18 cellular contexts compared by ENCODE assay signal in genomic region chr12:103348935-103349334, GRCh38.
DNase-seq lines count a peak whose midpoint lies in the region; ATAC-seq, FAIRE-seq and TF ChIP-seq lines count a peak whose summit lies in the region.
"Had no signal": no experiment of that assay in that cellular context is flagged by ENCODE, and none has a peak within 500 bp of the region (broad histone marks: within the 10 kb centered on the region; RNA-seq: fewer than 3 reads in every experiment).

No MANE protein-coding gene starts in this region.

- no peak overlapping the region for H3K4me2 ChIP-seq in DND-41 (ENCODE audit: insufficient read depth, low read length)
- H3K4me2 ChIP-seq: BLaER1 treated with 17β-estradiol and CSF1 and Interleukin-3, amounts not matched to agents 10 nM and 100 nM had no signal

- H3K27me3 Mint-ChIP-seq in activated T-cell treated with anti-CD3 and anti-CD28 coated beads, Interleukin-2, amount 50 U/mL, for 72 hours (ENCODE audit: low read depth): no peaks in the 10 kb centered on the region
- H3K27me3 Mint-ChIP-seq in activated T-cell treated with anti-CD3 and anti-CD28 coated beads, Interleukin-2, amount 50 U/mL, for 4 hours (ENCODE audit: low read depth): no peaks in the 10 kb centered on the region
- no peaks in the 10 kb centered on the region for H3K27me3 Mint-ChIP-seq in T-helper 17 cell

- ATAC-seq in activated T-cell treated with anti-CD3 and anti-CD28 coated beads, Interleukin-2, amount 50 U/mL, for 72 hours (replicated peaks in 1 of 2): peak in 1 of 2 donors; percentile 33
- ATAC-seq in activated T-cell treated with anti-CD3 and anti-CD28 coated beads, Interleukin-2, amount 50 U/mL, for 4 hours: no peak
- ATAC-seq in DND-41 (ENCODE audit: insufficient read depth, low read depth): peak; percentile 54; the same call in 1 of the 3 replicates
- ATAC-seq in T-helper 17 cell: peak; percentile 28
- peak; percentile 49 for ATAC-seq in stimulated activated effector memory CD8-positive, alpha-beta T cell treated with anti-CD3 and anti-CD28 coated beads, Interleukin-12 subunit alpha, Interleukin-12 subunit beta, amount 100 ng/mL, for 72 hours

- no peak overlapping the region for H3K27ac ChIP-seq in DND-41 (ENCODE audit: low read length)
- H3K27ac ChIP-seq: BLaER1 treated with 17β-estradiol and CSF1 and Interleukin-3, amounts not matched to agents 10 nM and 100 nM had no signal

- H3K9me3 ChIP-seq in DND-41 (ENCODE audit: insufficient read depth, low read length, severe bottlenecking) (no peaks in the 10 kb centered on the region), T-helper 17 cell (ENCODE audit: control insufficient read depth, low read length, poor library complexity, severe bottlenecking) (no peaks in the 10 kb centered on the region)
- H3K9me3 ChIP-seq: BLaER1 treated with 17β-estradiol and CSF1 and Interleukin-3, amounts not matched to agents 10 nM and 100 nM; MG63 had no signal

- FAIRE-seq in GM12892 (lab: Jason Lieb, UNC): no peak
- FAIRE-seq: A204.1 had no signal

- TF ChIP-seq POLR2A in GM12892 (IDR thresholded peaks at IDR 0.05; ENCODE audit: low read depth, low read length): no peak

- DNase-seq in activated T-cell treated with anti-CD3 and anti-CD28 coated beads, Interleukin-2, amount 50 U/mL, for 72 hours: no peak
- DNase-seq in activated T-cell treated with anti-CD3 and anti-CD28 coated beads, Interleukin-2, amount 50 U/mL, for 4 hours: no peak
- DNase-seq in DND-41 (no peak), T-helper 17 cell (no peak), GM12892 (ENCODE audit: insufficient read length) (no peak), hypothalamus (lab: John Stamatoyannopoulos, UW) (no peak)
- no peak for DNase-seq in stimulated activated effector memory CD8-positive, alpha-beta T cell treated with anti-CD3 and anti-CD28 coated beads, Interleukin-12 subunit alpha, Interleukin-12 subunit beta, amount 100 ng/mL, for 72 hours (ENCODE audit: low spot score in 2 of 2)
- DNase-seq: GDM1, H9, MG63, NCI-H1092 treated with DMSO at 0.1 percent for 48 hours, NCI-H1694, NCI-H226, NCI-H526 treated with DMSO at 0.1 percent for 48 hours, RPMI8226, SIG-M5 had no signal

- H3K4me1 Mint-ChIP-seq in activated T-cell treated with anti-CD3 and anti-CD28 coated beads, Interleukin-2, amount 50 U/mL, for 72 hours (ENCODE audit: low read depth): peaks cover 15% of the 10 kb centered on the region
- H3K4me1 Mint-ChIP-seq in activated T-cell treated with anti-CD3 and anti-CD28 coated beads, Interleukin-2, amount 50 U/mL, for 4 hours (ENCODE audit: low read depth): peaks cover 6% of the 10 kb centered on the region
- H3K4me1 Mint-ChIP-seq in T-helper 17 cell: no peaks in the 10 kb centered on the region
- H3K4me1 Mint-ChIP-seq in stimulated activated effector memory CD8-positive, alpha-beta T cell treated with anti-CD3 and anti-CD28 coated beads, Interleukin-12 subunit alpha, Interleukin-12 subunit beta, amount 100 ng/mL, for 72 hours: peaks cover 6% of the 10 kb centered on the region

- TF ChIP-seq CTCF in DND-41 (IDR thresholded peaks at IDR 0.05; ENCODE audit: borderline replicate concordance, extremely low read depth, low read length, poor library complexity, severe bottlenecking): no peak

- no peak overlapping the region for H3K4me3 Mint-ChIP-seq in activated T-cell treated with anti-CD3 and anti-CD28 coated beads, Interleukin-2, amount 50 U/mL, for 72 hours
- no peak overlapping the region for H3K4me3 Mint-ChIP-seq in activated T-cell treated with anti-CD3 and anti-CD28 coated beads, Interleukin-2, amount 50 U/mL, for 4 hours
- no peak overlapping the region for H3K4me3 Mint-ChIP-seq in T-helper 17 cell
- H3K4me3 Mint-ChIP-seq in stimulated activated effector memory CD8-positive, alpha-beta T cell treated with anti-CD3 and anti-CD28 coated beads, Interleukin-12 subunit alpha, Interleukin-12 subunit beta, amount 100 ng/mL, for 72 hours: no peak overlapping the region
- H3K4me3 Mint-ChIP-seq: H9 had no signal

- H3K36me3 Mint-ChIP-seq in activated T-cell treated with anti-CD3 and anti-CD28 coated beads, Interleukin-2, amount 50 U/mL, for 72 hours (ENCODE audit: insufficient read depth in 2 of 2): peaks cover 0 to 2% of the 10 kb centered on the region in 2 donors
- peaks cover 16% of the 10 kb centered on the region for H3K36me3 Mint-ChIP-seq in activated T-cell treated with anti-CD3 and anti-CD28 coated beads, Interleukin-2, amount 50 U/mL, for 4 hours (ENCODE audit: insufficient read depth)
- peaks cover 2% of the 10 kb centered on the region for H3K36me3 Mint-ChIP-seq in T-helper 17 cell (ENCODE audit: low read depth)
- H3K36me3 Mint-ChIP-seq in stimulated activated effector memory CD8-positive, alpha-beta T cell treated with anti-CD3 and anti-CD28 coated beads, Interleukin-12 subunit alpha, Interleukin-12 subunit beta, amount 100 ng/mL, for 72 hours: no peaks in the 10 kb centered on the region

- H3K4me3 ChIP-seq in DND-41 (ENCODE audit: low read depth in 1 of 2, low read length in 2 of 2): no peak overlapping the region
- H3K4me3 ChIP-seq: BLaER1 treated with 17β-estradiol and CSF1 and Interleukin-3, amounts not matched to agents 10 nM and 100 nM; MG63 had no signal

- peak overlapping the region; percentile 68 for H3K27ac Mint-ChIP-seq in activated T-cell treated with anti-CD3 and anti-CD28 coated beads, Interleukin-2, amount 50 U/mL, for 72 hours
- no peak overlapping the region for H3K27ac Mint-ChIP-seq in T-helper 17 cell
- no peak overlapping the region for H3K27ac Mint-ChIP-seq in stimulated activated effector memory CD8-positive, alpha-beta T cell treated with anti-CD3 and anti-CD28 coated beads, Interleukin-12 subunit alpha, Interleukin-12 subunit beta, amount 100 ng/mL, for 72 hours
- H3K27ac Mint-ChIP-seq: H9 had no signal

- no peaks in the 10 kb centered on the region for H4K20me1 ChIP-seq in DND-41 (ENCODE audit: insufficient read depth, low read length)
- H4K20me1 ChIP-seq: BLaER1 treated with 17β-estradiol and CSF1 and Interleukin-3, amounts not matched to agents 10 nM and 100 nM had no signal

- H3K27me3 ChIP-seq in DND-41 (ENCODE audit: insufficient read depth, low read length, poor library complexity): no peaks in the 10 kb centered on the region
- H3K27me3 ChIP-seq: BLaER1 treated with 17β-estradiol and CSF1 and Interleukin-3, amounts not matched to agents 10 nM and 100 nM; MG63 had no signal

- no peak overlapping the region for H3K9ac ChIP-seq in DND-41 (ENCODE audit: low read depth, low read length)
- H3K9ac ChIP-seq: BLaER1 treated with 17β-estradiol and CSF1 and Interleukin-3, amounts not matched to agents 10 nM and 100 nM had no signal

- H3K79me2 ChIP-seq in DND-41 (ENCODE audit: insufficient read depth, low read length): no peaks in the 10 kb centered on the region

- H3K36me3 ChIP-seq in DND-41 (ENCODE audit: insufficient read depth, low read length): no peaks in the 10 kb centered on the region
- H3K36me3 ChIP-seq: BLaER1 treated with 17β-estradiol and CSF1 and Interleukin-3, amounts not matched to agents 10 nM and 100 nM; MG63 had no signal

- peaks cover 2 to 11% of the 10 kb centered on the region in 2 donors for H3K9me3 Mint-ChIP-seq in activated T-cell treated with anti-CD3 and anti-CD28 coated beads, Interleukin-2, amount 50 U/mL, for 72 hours
- H3K9me3 Mint-ChIP-seq in activated T-cell treated with anti-CD3 and anti-CD28 coated beads, Interleukin-2, amount 50 U/mL, for 4 hours: peaks cover 6% of the 10 kb centered on the region
- peaks cover 3% of the 10 kb centered on the region for H3K9me3 Mint-ChIP-seq in stimulated activated effector memory CD8-positive, alpha-beta T cell treated with anti-CD3 and anti-CD28 coated beads, Interleukin-12 subunit alpha, Interleukin-12 subunit beta, amount 100 ng/mL, for 72 hours
- H3K9me3 Mint-ChIP-seq: H9 had no signal

- 0 out of 2 replicates have a peak overlapping the region, but pooled peaks have one; percentile 19 for H2AFZ ChIP-seq in DND-41 (ENCODE audit: low read depth, low read length)

- H3K4me1 ChIP-seq in DND-41 (ENCODE audit: insufficient read depth, low read length): no peaks in the 10 kb centered on the region; the same call in 1 of the 2 replicates
- H3K4me1 ChIP-seq: BLaER1 treated with 17β-estradiol and CSF1 and Interleukin-3, amounts not matched to agents 10 nM and 100 nM had no signal

Comparison
In these comparisons a context has a peak if more than half of its experiments do, and no peak if none do; other contexts are left out.
1. ATAC-seq: peak in DND-41 (single experiment), T-helper 17 cell (single experiment) and stimulated activated effector memory CD8-positive, alpha-beta T cell treated with anti-CD3 and anti-CD28 coated beads, Interleukin-12 subunit alpha, Interleukin-12 subunit beta, amount 100 ng/mL, for 72 hours (single experiment); none in activated T-cell treated with anti-CD3 and anti-CD28 coated beads, Interleukin-2, amount 50 U/mL, for 4 hours (0 of 2).